In genomic region chr1:86922445-86922844, GRCh38 we compare ENCODE assay signal across 27 cellular contexts.
"Had no signal": no experiment of that assay in that cellular context is flagged by ENCODE, and none has a peak within 500 bp of the region (broad histone marks: within the 10 kb centered on the region; RNA-seq: fewer than 3 reads in every experiment).

No MANE protein-coding gene starts in this region.

- FAIRE-seq: endothelial cell of umbilical vein, frontal cortex had no signal

- H3K27me3 ChIP-seq: colonic mucosa, dorsolateral prefrontal cortex, esophagus muscularis mucosa, esophagus squamous epithelium, foreskin keratinocyte, gastrocnemius medialis, gastroesophageal sphincter, heart left ventricle, heart right ventricle had no signal

- ATAC-seq: effector memory CD8-positive, alpha-beta T cell; esophagus mucosa; foreskin keratinocyte; gastrocnemius medialis; gastroesophageal sphincter; heart left ventricle; heart right ventricle had no signal

- H3K9me3 ChIP-seq: colonic mucosa, gastrocnemius medialis had no signal

- H3K4me1 ChIP-seq: esophagus muscularis mucosa, foreskin keratinocyte, gastrocnemius medialis, heart left ventricle, heart right ventricle had no signal

- H3K27ac Mint-ChIP-seq: dendritic cell treated with granulocyte-macrophage colony-stimulating factor and Interleukin-4, amounts not matched to agents 40 ng/mL and 50 ng/mL, for 4 days; effector memory CD8-positive, alpha-beta T cell; endodermal cell had no signal

- H3K27me3 Mint-ChIP-seq: dendritic cell treated with granulocyte-macrophage colony-stimulating factor and Interleukin-4, amounts not matched to agents 40 ng/mL and 50 ng/mL, for 4 days; effector memory CD8-positive, alpha-beta T cell had no signal

- H3K4me3 ChIP-seq: colonic mucosa, coronary artery, dorsolateral prefrontal cortex, esophagus muscularis mucosa, esophagus squamous epithelium, gastrocnemius medialis, gastroesophageal sphincter, heart left ventricle, heart right ventricle had no signal

- H3K36me3 ChIP-seq: colonic mucosa, esophagus muscularis mucosa, esophagus squamous epithelium, gastrocnemius medialis, gastroesophageal sphincter, heart left ventricle, heart right ventricle had no signal

- H3K27ac ChIP-seq: colonic mucosa, coronary artery, dorsolateral prefrontal cortex, epithelial cell of prostate, esophagus muscularis mucosa, esophagus squamous epithelium, foreskin keratinocyte, gastrocnemius medialis, gastroesophageal sphincter, heart left ventricle, heart right ventricle had no signal

- H3K4me3 Mint-ChIP-seq: dendritic cell treated with granulocyte-macrophage colony-stimulating factor and Interleukin-4, amounts not matched to agents 40 ng/mL and 50 ng/mL, for 4 days; effector memory CD8-positive, alpha-beta T cell; endodermal cell had no signal

- DNase-seq: colonic mucosa; cortex of kidney; dermis blood vessel endothelial cell; dorsolateral prefrontal cortex; effector CD4-positive, alpha-beta T cell; effector CD8-positive, alpha-beta T cell; effector memory CD4-positive, alpha-beta T cell; effector memory CD8-positive, alpha-beta T cell; endodermal cell; erythroblast; esophagus squamous epithelium; foreskin fibroblast; foreskin keratinocyte; foreskin melanocyte; gastrocnemius medialis; glutamatergic neuron; head of caudate nucleus; heart left ventricle; heart right ventricle had no signal
